In genomic region chr19:43264841-43265663, GRCh38 we compare ENCODE assay signal across 14 cellular contexts. TPM values are rescaled to one million over a fixed set of nuclear protein-coding genes. Genes with fewer than 3 reads are reported as not detected.
A peak's percentile ranks its signal among the peaks of the same experiment; 100 is the strongest.
DNase-seq lines count a peak whose midpoint lies in the region; ATAC-seq, FAIRE-seq and TF ChIP-seq lines count a peak whose summit lies in the region.
"Not testable (repeated sequence)": the region's sequence is repeated elsewhere in the genome, so short reads cannot be mapped to it uniquely, and the experiment has no call there.
"Had no signal": no experiment of that assay in that cellular context is flagged by ENCODE, and none has a peak within 500 bp of the region (broad histone marks: within the 10 kb centered on the region; RNA-seq: fewer than 3 reads in every experiment).

No MANE protein-coding gene starts in this region.

- H3K79me2 ChIP-seq in GM23248 (ENCODE audit: insufficient read depth); SK-N-SH (ENCODE audit: insufficient read depth); K562 (ENCODE audit: control insufficient read depth, insufficient read depth, low read length); keratinocyte (ENCODE audit: control insufficient read depth, insufficient read depth, low read length): not testable (repeated sequence)

- not testable (repeated sequence) for H3K9me2 ChIP-seq in GM23248 (ENCODE audit: insufficient read depth); SK-N-SH

- H3K4me1 ChIP-seq in GM23248 (ENCODE audit: insufficient read depth): peaks cover 43% of the 10 kb centered on the region
- H3K4me1 ChIP-seq in SK-N-SH (ENCODE audit: control insufficient read depth in 1 of 2, insufficient read depth in 2 of 2, low read depth in 1 of 2, low read length in 1 of 2): peaks cover 0 to 15% of the 10 kb centered on the region in 2 experiments; a peak in 1 of 4 replicates
- H3K4me1 ChIP-seq in K562 (replicated peaks in 1 of 2; ENCODE audit: control insufficient read depth in 2 of 2, insufficient read depth in 2 of 2, low read length in 2 of 2): not testable (repeated sequence)
- peaks cover 22% of the 10 kb centered on the region for H3K4me1 ChIP-seq in keratinocyte (ENCODE audit: control insufficient read depth, extremely low read depth, insufficient read depth, low read length)

- not testable (repeated sequence) for ATAC-seq in K562

- intact Hi-C loops in K562 (cut with micrococcal nuclease): not testable (repeated sequence)

- CTCF ChIA-PET in SK-N-SH (lab: Yijun Ruan, JAX): interaction anchor here (0.7 kb wide), 1 partner anchor 11 kb away, joined by 3 read pairs; no protein-coding TSS in a partner anchor
- CTCF ChIA-PET in K562 (lab: Yijun Ruan, JAX; ENCODE audit: low intra/inter-chr PET ratio): not testable (repeated sequence)

- not testable (repeated sequence) for H3K9me1 ChIP-seq in K562 (ENCODE audit: control insufficient read depth, insufficient read depth, low read length); keratinocyte (ENCODE audit: control insufficient read depth, extremely low read depth, insufficient read depth, low read length)

- in situ Hi-C loops in GM23248 (cut with MboI); K562 (cut with MboI): not testable (repeated sequence)

- dilution Hi-C loops in keratinocyte (cut with MboI; ENCODE audit: extremely low pct_ligation_motif_present, low sequenced_read_pairs): not testable (repeated sequence)

- peak overlapping the region; percentile 50 for H3K9ac ChIP-seq in GM23248
- H3K9ac ChIP-seq in SK-N-SH: peak overlapping the region; percentile 75
- not testable (repeated sequence) for H3K9ac ChIP-seq in K562 (ENCODE audit: insufficient read depth in 1 of 2, low read depth in 2 of 2, low read length in 2 of 2)
- peak overlapping the region; percentile 81 for H3K9ac ChIP-seq in keratinocyte (ENCODE audit: control insufficient read depth, extremely low read depth, insufficient read depth, low read length)

- not testable (repeated sequence) for BruUV-seq in K562 (replicated peaks; lab: Mats Ljungman, UMichigan)

- not testable (repeated sequence) for H2AFZ ChIP-seq in GM23248; SK-N-SH (ENCODE audit: low read depth); K562 (ENCODE audit: low read depth, low read length); keratinocyte (ENCODE audit: control insufficient read depth, low read length)

- TF ChIP-seq RAD21 in Ishikawa (IDR thresholded peaks at IDR 0.05; ENCODE audit: low read depth); SK-N-SH (IDR thresholded peaks at IDR 0.05; ENCODE audit: low read length); K562 (CRISPR knock-in tag; conservative IDR thresholded peaks at IDR 0.05 in 1 of 2, IDR thresholded peaks at IDR 0.05 in 1 of 2): not testable (repeated sequence)

- H3K36me3 ChIP-seq in GM23248 (ENCODE audit: low read depth); SK-N-SH (replicated peaks in 1 of 2; ENCODE audit: control insufficient read depth in 1 of 2, insufficient read depth in 2 of 2, low read length in 1 of 2); K562 (ENCODE audit: control insufficient read depth, insufficient read depth, low read length); keratinocyte (ENCODE audit: control insufficient read depth in 2 of 2, extremely low read depth in 1 of 2, insufficient read depth in 2 of 2, low read length in 2 of 2): not testable (repeated sequence)

- TF ChIP-seq CTCF in AG09319 (IDR thresholded peaks at IDR 0.05; ENCODE audit: low read depth, low read length); SK-N-SH (IDR thresholded peaks at IDR 0.05); K562 (IDR thresholded peaks at IDR 0.05 in 2 of 3, conservative IDR thresholded peaks at IDR 0.05 in 1 of 3; ENCODE audit: insufficient read depth in 2 of 3, low read depth in 1 of 3, low read length in 3 of 3); epithelial cell of proximal tubule (conservative IDR thresholded peaks at IDR 0.05; ENCODE audit: low read depth, low read length); keratinocyte (optimal IDR thresholded peaks at IDR 0.05 in 1 of 3, IDR thresholded peaks at IDR 0.05 in 1 of 3, conservative IDR thresholded peaks at IDR 0.05 in 1 of 3; ENCODE audit: extremely low read depth in 1 of 3, insufficient read depth in 2 of 3, low read length in 3 of 3): not testable (repeated sequence)

- TF ChIP-seq EP300 in Ishikawa (IDR thresholded peaks at IDR 0.05; ENCODE audit: borderline replicate concordance); K562 (IDR thresholded peaks at IDR 0.05; ENCODE audit: low read length): not testable (repeated sequence)
- TF ChIP-seq EP300 in SK-N-SH (IDR thresholded peaks at IDR 0.05; ENCODE audit: borderline replicate concordance in 1 of 2, low read depth in 1 of 2, low read length in 1 of 2): peak in 1 of 2 experiments; percentile 88; a peak in 2 of 4 replicates

- 1 to 2% methylated on average over 7 of the region's 7 CpGs for WGBS in GM23248 (ENCODE audit: low coverage in 1 of 2, low lambda C conversion rate in 2 of 2, missing lambda C conversion rate in 2 of 2), 2 experiments
- 0% methylated on average over 7 of the region's 7 CpGs for WGBS in SK-N-SH (ENCODE audit: low lambda C conversion rate)
- WGBS in K562 (ENCODE audit: insufficient coverage, low coverage, missing lambda C conversion rate): 0% methylated on average over 6 of the region's 7 CpGs

- H4K20me1 ChIP-seq in GM23248 (ENCODE audit: insufficient read depth); SK-N-SH (ENCODE audit: insufficient read depth); K562 (replicated peaks; ENCODE audit: control insufficient read depth, insufficient read depth, low read length); keratinocyte (ENCODE audit: control insufficient read depth, extremely low read depth, insufficient read depth, low read length): not testable (repeated sequence)

- not testable (repeated sequence) for FAIRE-seq in K562 (lab: Jason Lieb, UNC)
- peak; percentile 55 for FAIRE-seq in keratinocyte (lab: Jason Lieb, UNC)

- H3K4me3 ChIP-seq in GM23248; SK-N-SH (ENCODE audit: low read depth in 2 of 2, low read length in 1 of 2); K562; epithelial cell of proximal tubule (ENCODE audit: low read depth, low read length): not testable (repeated sequence)
- peak overlapping the region in 1 of 3 experiments; percentile 18 for H3K4me3 ChIP-seq in keratinocyte (ENCODE audit: control insufficient read depth in 2 of 3, extremely low read depth in 1 of 3, insufficient read depth in 2 of 3, low read depth in 1 of 3, low read length in 3 of 3)

- not testable (repeated sequence) for TF ChIP-seq POLR2A in K562 (conservative IDR thresholded peaks at IDR 0.05)

- peaks cover 30% of the 10 kb centered on the region for H3F3A ChIP-seq in GM23248 (ENCODE audit: insufficient read depth)
- peaks cover 20% of the 10 kb centered on the region for H3F3A ChIP-seq in SK-N-SH (replicated peaks; ENCODE audit: insufficient read depth)

- H3K9me3 ChIP-seq in GM23248 (ENCODE audit: low read depth); SK-N-SH; K562 (replicated peaks; ENCODE audit: control insufficient read depth, insufficient read depth, low read depth, low read length); keratinocyte (ENCODE audit: control insufficient read depth, low read depth, low read length): not testable (repeated sequence)

- POLR2A ChIA-PET in SK-N-SH (lab: Yijun Ruan, JAX); K562 (lab: Yijun Ruan, JAX): not testable (repeated sequence)

- DNase-seq in AG09319 (ENCODE audit: extremely low read depth, low read depth) (peak; percentile 57), GM23248 (peak; percentile 87), epithelial cell of proximal tubule (ENCODE audit: low read depth) (peak; percentile 84), keratinocyte (ENCODE audit: low read depth, low spot score) (peak; percentile 59)
- not testable (repeated sequence) for DNase-seq in SK-N-SH; K562 (ENCODE audit: extremely low read depth in 1 of 4, low spot score in 3 of 4)
- DNase-seq in stimulated activated CD4-positive, alpha-beta T cell treated with anti-CD3 and anti-CD28 coated beads, Interleukin-1b, Interleukin-23, amount 100 ng/mL, for 48 hours: peak; percentile 25

- H3K4me2 ChIP-seq in GM23248 (ENCODE audit: unreplicated experiment) (peak overlapping the region; percentile 31), SK-N-SH (peak overlapping the region; percentile 50), keratinocyte (ENCODE audit: control insufficient read depth, extremely low read depth, insufficient read depth, low read depth, low read length) (peak overlapping the region; percentile 81)
- H3K4me2 ChIP-seq in K562 (ENCODE audit: insufficient read depth, low read length): not testable (repeated sequence)

- H3K27ac ChIP-seq in GM23248 (peak overlapping the region; percentile 91), SK-N-SH (ENCODE audit: low read depth in 2 of 2, low read length in 1 of 2) (peak overlapping the region; percentile 64 to 86; a peak in 3 of 4 replicates), keratinocyte (ENCODE audit: control insufficient read depth, insufficient read depth, low read length) (peak overlapping the region; percentile 99)
- not testable (repeated sequence) for H3K27ac ChIP-seq in K562 (ENCODE audit: extremely low read depth, low read depth, low read length)

- not testable (repeated sequence) for H3K27me3 ChIP-seq in GM23248 (replicated peaks; ENCODE audit: insufficient read depth); SK-N-SH (ENCODE audit: insufficient read depth); K562 (ENCODE audit: control insufficient read depth in 2 of 2, insufficient read depth in 2 of 2, low read length in 2 of 2); keratinocyte (ENCODE audit: control insufficient read depth, extremely low read depth, insufficient read depth, low read length)

RNA-seq across cellular contexts. Expression of gene PSG9, which starts 4.3 kb away (rescaled TPM):
- total RNA-seq in GM23248 (2014; rRNA removed; shearing (Covaris generic)): 0.32 TPM in 1 of 2 replicates, not detected in the other
- 1.1 and 1.6 TPM in 2 replicates for polyA plus RNA-seq in GM23248 (2016; fragmentation: Nextera tagmentation; extraction: Ambion mirVana)
- polyA plus RNA-seq in SK-N-SH (2012; rRNA removed): 0.72 and 1.0 TPM in 2 replicates
- 0.70 and 0.76 TPM in 2 replicates for polyA plus RNA-seq in SK-N-SH (2012; cell fraction: cytosol; rRNA removed)
- polyA plus RNA-seq in SK-N-SH (2012; cell fraction: nucleus; rRNA removed): 0.47 and 0.71 TPM in 2 replicates
- total RNA-seq in K562 (2011; cell fraction: chromatin; rRNA removed; ENCODE audit: low replicate concordance): not detected in 2 replicates
- total RNA-seq in K562 (2011; cell fraction: nucleolus; rRNA removed): not detected in 2 replicates
- not detected in 2 replicates for total RNA-seq in K562 (2011; cell fraction: nucleoplasm; rRNA removed)
- total RNA-seq in K562 (2014; rRNA removed): not detected in 2 replicates
- total RNA-seq in K562 (2014; rRNA removed; fragmentation: Illumina TruSeq; extraction: Trizol): not detected in 2 replicates
- not detected in 2 replicates for total RNA-seq in K562 (2015; rRNA removed; fragmentation: Illumina TruSeq; extraction: Trizol)
- not detected in 2 replicates for total RNA-seq in K562 (2021)
- polyA plus RNA-seq in K562 (2011; rRNA removed): not detected in 2 replicates
- not detected in 2 replicates for polyA plus RNA-seq in K562 (2011; cell fraction: cytosol; rRNA removed)
- polyA plus RNA-seq in K562 (2011; cell fraction: nucleus; rRNA removed): not detected in 2 replicates
- 0.04 and 0.19 TPM in 2 replicates for polyA plus RNA-seq in K562 (2012)
- not detected in 2 replicates for polyA plus RNA-seq in K562 (2014; fragmentation: Illumina TruSeq; extraction: Trizol)
- under 1 TPM in 1 of 2 experiments, not detected in 1; 0.20 TPM for polyA plus RNA-seq in K562 (2014; fragmentation: Nextera tagmentation; extraction: Ambion mirVana)
- not detected in 2 replicates for polyA plus RNA-seq in K562 (2014; rRNA removed)
- not detected in 2 replicates for polyA minus RNA-seq in K562 (2011; rRNA and poly(A)+ RNA removed)
- not detected in 2 replicates for polyA minus RNA-seq in K562 (2011; cell fraction: cytosol; rRNA and poly(A)+ RNA removed)
- not detected in 2 replicates for polyA minus RNA-seq in K562 (2011; cell fraction: nucleus; rRNA and poly(A)+ RNA removed)
- total RNA-seq in epithelial cell of proximal tubule: 0.43 and 1.3 TPM in 2 replicates
- polyA plus RNA-seq in keratinocyte: 0.10 to 0.22 TPM (median 0.14 TPM) in 3 replicates
- 0.41 TPM for polyA plus RNA-seq in keratinocyte (2011; ENCODE audit: low read depth)
- polyA plus RNA-seq in keratinocyte (2011; cell fraction: cytosol; rRNA removed): 0.12 and 0.21 TPM in 2 replicates
- 0.19 and 0.27 TPM in 2 replicates for polyA plus RNA-seq in keratinocyte (2011; cell fraction: nucleus; rRNA removed)
- 0.14 and 2.2 TPM in 2 replicates for polyA plus RNA-seq in keratinocyte (2012; ENCODE audit: low replicate concordance)
- 0.36 TPM in 1 of 3 replicates, not detected in the others for polyA minus RNA-seq in keratinocyte
- polyA minus RNA-seq in keratinocyte (2011; cell fraction: cytosol; rRNA and poly(A)+ RNA removed): not detected
- 0.21 and 0.31 TPM in 2 replicates for polyA minus RNA-seq in keratinocyte (2011; cell fraction: nucleus; rRNA and poly(A)+ RNA removed)
- total RNA-seq: gastroesophageal sphincter, liver, myocyte, OCI-LY7, osteocyte, sigmoid colon had no signal
- polyA plus RNA-seq: liver, sigmoid colon had no signal

RNA-seq across cellular contexts. Expression of gene PSG4, which starts 59.6 kb away (rescaled TPM):
- total RNA-seq in GM23248 (2014; rRNA removed; shearing (Covaris generic)): 104 and 105 TPM in 2 replicates
- polyA plus RNA-seq in GM23248 (2016; fragmentation: Nextera tagmentation; extraction: Ambion mirVana) (171 and 174 TPM in 2 replicates), SK-N-SH (2012; rRNA removed) (175 and 311 TPM in 2 replicates), K562 (2011; rRNA removed) (not detected in 2 replicates), K562 (2014; fragmentation: Illumina TruSeq; extraction: Trizol) (not detected in 2 replicates), K562 (2014; fragmentation: Nextera tagmentation; extraction: Ambion mirVana) (not detected), K562 (2014; rRNA removed) (0.03 TPM in 1 of 2 replicates, not detected in the other), keratinocyte (0.10 to 0.27 TPM (median 0.15 TPM) in 3 replicates)
- 173 and 177 TPM in 2 replicates for polyA plus RNA-seq in SK-N-SH (2012; cell fraction: cytosol; rRNA removed)
- polyA plus RNA-seq in SK-N-SH (2012; cell fraction: nucleus; rRNA removed): 423 and 650 TPM in 2 replicates
- not detected in 2 replicates for total RNA-seq in K562 (2011; cell fraction: chromatin; rRNA removed; ENCODE audit: low replicate concordance)
- not detected in 2 replicates for total RNA-seq in K562 (2011; cell fraction: nucleolus; rRNA removed)
- not detected in 2 replicates for total RNA-seq in K562 (2011; cell fraction: nucleoplasm; rRNA removed)
- total RNA-seq in K562 (2014; rRNA removed) (not detected in 2 replicates), K562 (2014; rRNA removed; fragmentation: Illumina TruSeq; extraction: Trizol) (not detected in 2 replicates), K562 (2015; rRNA removed; fragmentation: Illumina TruSeq; extraction: Trizol) (not detected in 2 replicates), K562 (2021) (not detected in 2 replicates), epithelial cell of proximal tubule (3.6 TPM in 1 of 2 replicates, not detected in the other)
- not detected in 2 replicates for polyA plus RNA-seq in K562 (2011; cell fraction: cytosol; rRNA removed)
- not detected in 2 replicates for polyA plus RNA-seq in K562 (2011; cell fraction: nucleus; rRNA removed)
- polyA plus RNA-seq in K562 (2012): 0.25 TPM in 1 of 2 replicates, not detected in the other
- polyA minus RNA-seq in K562 (2011; rRNA and poly(A)+ RNA removed): not detected in 2 replicates
- not detected in 2 replicates for polyA minus RNA-seq in K562 (2011; cell fraction: cytosol; rRNA and poly(A)+ RNA removed)
- not detected in 2 replicates for polyA minus RNA-seq in K562 (2011; cell fraction: nucleus; rRNA and poly(A)+ RNA removed)
- 3.2 TPM for polyA plus RNA-seq in keratinocyte (2011; ENCODE audit: low read depth)
- polyA plus RNA-seq in keratinocyte (2011; cell fraction: cytosol; rRNA removed): 0.40 TPM in 1 of 2 replicates, not detected in the other
- polyA plus RNA-seq in keratinocyte (2011; cell fraction: nucleus; rRNA removed): 0.78 and 0.81 TPM in 2 replicates
- 0.16 and 8.5 TPM in 2 replicates for polyA plus RNA-seq in keratinocyte (2012; ENCODE audit: low replicate concordance)
- polyA minus RNA-seq in keratinocyte: not detected in 3 replicates
- not detected for polyA minus RNA-seq in keratinocyte (2011; cell fraction: cytosol; rRNA and poly(A)+ RNA removed)
- 0.84 TPM in 1 of 2 replicates, not detected in the other for polyA minus RNA-seq in keratinocyte (2011; cell fraction: nucleus; rRNA and poly(A)+ RNA removed)
- total RNA-seq: liver, myocyte, OCI-LY7, osteocyte, sigmoid colon had no signal
- polyA plus RNA-seq: liver, sigmoid colon had no signal

Comparison
In these comparisons a context has a peak if more than half of its experiments do, and no peak if none do; other contexts are left out.
1. RNA of gene PSG4, which starts 59.6 kb away (polyA plus RNA-seq): 173 to 650 TPM in SK-N-SH and 171 to 174 TPM in GM23248; 0.10 to 8.5 TPM in keratinocyte and 0.03 to 0.25 TPM in K562; every median in the first group is over 10 times any median in the second.